ENCODE assay signal across 14 cellular contexts in the genomic region with DNA sequence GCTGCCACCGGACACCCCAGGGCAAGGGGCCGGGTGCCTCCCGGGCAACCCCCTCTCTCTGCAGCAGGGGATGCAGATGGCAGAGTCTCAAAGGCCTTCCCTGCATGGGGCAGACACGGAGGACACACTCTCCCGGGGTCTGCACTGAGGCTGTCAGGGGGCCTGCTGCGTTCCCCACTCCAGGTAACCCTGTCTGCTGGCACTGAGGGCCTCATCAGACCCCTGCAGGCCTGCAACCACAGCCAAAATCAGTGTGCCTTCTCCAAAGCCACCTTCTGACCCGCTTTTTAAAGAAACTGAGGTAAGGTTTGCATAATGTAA.
DNase-seq lines count a peak whose midpoint lies in the region; ATAC-seq and TF ChIP-seq lines count a peak whose summit lies in the region.
"Had no signal": no experiment of that assay in that cellular context is flagged by ENCODE, and none has a peak within 500 bp of the region (broad histone marks: within the 10 kb centered on the region; RNA-seq: fewer than 3 reads in every experiment).

No MANE protein-coding gene starts in this region.

- no peaks in the 10 kb centered on the region for H3K27me3 ChIP-seq in body of pancreas
- H3K27me3 ChIP-seq: gastroesophageal sphincter, testis had no signal

- no peaks in the 10 kb centered on the region for H3K9me3 Mint-ChIP-seq in activated naive CD8-positive, alpha-beta T cell treated with anti-CD3 and anti-CD28 coated beads, Interleukin-2, amount 10 ng/mL, durations not matched to agents 7 days and 5 days
- H3K9me3 Mint-ChIP-seq: activated naive CD4-positive, alpha-beta T cell treated with anti-CD3 and anti-CD28 coated beads, Interleukin-2, amount 10 ng/mL, durations not matched to agents 7 days and 5 days had no signal

- peak; percentile 10 for ATAC-seq in HG03378 (IDR thresholded peaks at IDR 0.05; ENCODE audit: unreplicated experiment)
- ATAC-seq in activated naive CD8-positive, alpha-beta T cell treated with anti-CD3 and anti-CD28 coated beads, Interleukin-2, amount 10 ng/mL, durations not matched to agents 7 days and 5 days (ENCODE audit: low read depth): no peak
- ATAC-seq in GM18858 (IDR thresholded peaks at IDR 0.05; ENCODE audit: unreplicated experiment): no peak
- no peak for ATAC-seq in body of pancreas
- ATAC-seq: esophagus mucosa, gastroesophageal sphincter, right cardiac atrium had no signal

- no peak overlapping the region for H3K27ac Mint-ChIP-seq in activated naive CD8-positive, alpha-beta T cell treated with anti-CD3 and anti-CD28 coated beads, Interleukin-2, amount 10 ng/mL, durations not matched to agents 7 days and 5 days
- H3K27ac Mint-ChIP-seq: activated naive CD4-positive, alpha-beta T cell treated with anti-CD3 and anti-CD28 coated beads, Interleukin-2, amount 10 ng/mL, durations not matched to agents 7 days and 5 days had no signal

- intact Hi-C loops in body of pancreas (cut with DNase I): no loop called here

- H3K36me3 ChIP-seq in body of pancreas (replicated peaks in 1 of 2; ENCODE audit: insufficient read depth in 1 of 2, low read depth in 2 of 2): no peaks in the 10 kb centered on the region
- H3K36me3 ChIP-seq: gastroesophageal sphincter had no signal

- POLR2A ChIA-PET in activated naive CD8-positive, alpha-beta T cell treated with anti-CD3 and anti-CD28 coated beads, Interleukin-2, amount 10 ng/mL, durations not matched to agents 7 days and 5 days (lab: Charles Lee): interaction anchor here (10.5 kb wide), 1 partner anchor 132 kb away, joined by 207 read pairs; a partner anchor contains a TSS

- peaks cover 10% of the 10 kb centered on the region for H3K4me1 ChIP-seq in body of pancreas

- peaks cover 9% of the 10 kb centered on the region for H3K27me3 Mint-ChIP-seq in activated naive CD8-positive, alpha-beta T cell treated with anti-CD3 and anti-CD28 coated beads, Interleukin-2, amount 10 ng/mL, durations not matched to agents 7 days and 5 days

- H3K4me1 Mint-ChIP-seq in activated naive CD8-positive, alpha-beta T cell treated with anti-CD3 and anti-CD28 coated beads, Interleukin-2, amount 10 ng/mL, durations not matched to agents 7 days and 5 days: peaks cover 27% of the 10 kb centered on the region

- no peak for TF ChIP-seq POLR2A in body of pancreas (IDR thresholded peaks at IDR 0.05)

- no peak overlapping the region for H3K4me3 Mint-ChIP-seq in activated naive CD8-positive, alpha-beta T cell treated with anti-CD3 and anti-CD28 coated beads, Interleukin-2, amount 10 ng/mL, durations not matched to agents 7 days and 5 days

- no peak for TF ChIP-seq CTCF in body of pancreas (IDR thresholded peaks at IDR 0.05)

- H3K36me3 Mint-ChIP-seq in activated naive CD8-positive, alpha-beta T cell treated with anti-CD3 and anti-CD28 coated beads, Interleukin-2, amount 10 ng/mL, durations not matched to agents 7 days and 5 days: no peaks in the 10 kb centered on the region
- H3K36me3 Mint-ChIP-seq: activated naive CD4-positive, alpha-beta T cell treated with anti-CD3 and anti-CD28 coated beads, Interleukin-2, amount 10 ng/mL, durations not matched to agents 7 days and 5 days had no signal

- H3K27ac ChIP-seq in body of pancreas: no peak overlapping the region
- H3K27ac ChIP-seq: testis had no signal

- DNase-seq in stimulated activated naive CD4-positive, alpha-beta T cell treated with Interleukin-2 at 50 U/mL for 16 hours (lab: John Stamatoyannopoulos, UW): peak; percentile 36
- no peak for DNase-seq in stimulated activated naive CD4-positive, alpha-beta T cell (lab: John Stamatoyannopoulos, UW)
- peak; percentile 47 for DNase-seq in activated naive CD8-positive, alpha-beta T cell treated with anti-CD3 and anti-CD28 coated beads, Interleukin-2, amount 10 ng/mL, durations not matched to agents 7 days and 5 days
- DNase-seq in body of pancreas (no peak), SKM-1 (lab: John Stamatoyannopoulos, UW; ENCODE audit: unreplicated experiment) (no peak)
- DNase-seq: DND-41, NCI-H510A treated with DMSO at 0.1 percent for 48 hours, right cardiac atrium, testis had no signal

- H3K4me3 ChIP-seq in body of pancreas: no peak overlapping the region
- H3K4me3 ChIP-seq: gastroesophageal sphincter, testis had no signal

- 82 to 86% methylated on average over 3 to 7 of the region's 7 CpGs for WGBS in body of pancreas, 2 donors

- H3K9me3 ChIP-seq in body of pancreas: no peaks in the 10 kb centered on the region
- H3K9me3 ChIP-seq: gastroesophageal sphincter, testis had no signal

Comparison
In these comparisons a context has a peak if more than half of its experiments do, and no peak if none do; other contexts are left out.
1. DNase-seq: peak in stimulated activated naive CD4-positive, alpha-beta T cell treated with Interleukin-2 at 50 U/mL for 16 hours (single experiment) and activated naive CD8-positive, alpha-beta T cell treated with anti-CD3 and anti-CD28 coated beads, Interleukin-2, amount 10 ng/mL, durations not matched to agents 7 days and 5 days (single experiment); none in stimulated activated naive CD4-positive, alpha-beta T cell (0 of 6), body of pancreas (0 of 4) and SKM-1 (single experiment).